In genomic region chr6:15938086-15938485, GRCh38 we compare ENCODE assay signal across 8 cellular contexts.
"Had no signal": no experiment of that assay in that cellular context is flagged by ENCODE, and none has a peak within 500 bp of the region (broad histone marks: within the 10 kb centered on the region; RNA-seq: fewer than 3 reads in every experiment).

No MANE protein-coding gene starts in this region.

- DNase-seq: GDM1, GF-D8 had no signal

- ATAC-seq: GM12878 had no signal

- H3K4me3 ChIP-seq: GM12878 had no signal

- FAIRE-seq: G401.6, GM12878, GM12891, GM12892, GM18507, GM19239 had no signal
